ENCODE assay signal across 9 cellular contexts in genomic region chr11:96213500-96213899, GRCh38.
DNase-seq lines count a peak whose midpoint lies in the region; TF ChIP-seq lines count a peak whose summit lies in the region.
"Had no signal": no experiment of that assay in that cellular context is flagged by ENCODE, and none has a peak within 500 bp of the region (broad histone marks: within the 10 kb centered on the region; RNA-seq: fewer than 3 reads in every experiment).

No MANE protein-coding gene starts in this region.

- H3K36me3 ChIP-seq in CD8-positive, alpha-beta memory T cell (ENCODE audit: insufficient read depth, low read length): no peaks in the 10 kb centered on the region
- H3K36me3 ChIP-seq in sigmoid colon (no peaks in the 10 kb centered on the region), Caco-2 (ENCODE audit: control insufficient read depth, insufficient read depth, low read length) (no peaks in the 10 kb centered on the region)

- no peak overlapping the region for H3K4me3 ChIP-seq in CD8-positive, alpha-beta memory T cell (ENCODE audit: low read length)
- H3K4me3 ChIP-seq in fibroblast of pulmonary artery (replicated peaks; ENCODE audit: low read depth, low read length) (no peak overlapping the region), sigmoid colon (no peak overlapping the region), Caco-2 (ENCODE audit: low read depth, low read length) (no peak overlapping the region)

- H3K4me1 Mint-ChIP-seq in CD8-positive, alpha-beta memory T cell: peaks cover 73 to 91% (median 91%) of the 10 kb centered on the region in 3 donors
- H3K4me1 Mint-ChIP-seq in Caco-2 (ENCODE audit: low read depth, unreplicated experiment): peaks cover 37% of the 10 kb centered on the region

- H3K9me3 ChIP-seq in CD8-positive, alpha-beta memory T cell (ENCODE audit: low read length): no peaks in the 10 kb centered on the region
- H3K9me3 ChIP-seq in sigmoid colon (no peaks in the 10 kb centered on the region), Caco-2 (no peaks in the 10 kb centered on the region)

- no peak overlapping the region for H3K27ac ChIP-seq in CD8-positive, alpha-beta memory T cell (ENCODE audit: low read depth, low read length)
- peak overlapping the region; percentile 29 to 70 (median 54) for H3K27ac ChIP-seq in sigmoid colon

- peak overlapping the region; percentile 26 to 98 (median 88) for H3K27ac Mint-ChIP-seq in CD8-positive, alpha-beta memory T cell
- no peak overlapping the region for H3K27ac Mint-ChIP-seq in Caco-2 (ENCODE audit: unreplicated experiment)

- TF ChIP-seq POLR2A in sigmoid colon (IDR thresholded peaks at IDR 0.05): no peak

- WGBS in sigmoid colon, 2 donors: 73 to 90% methylated on average over 2 of the region's 2 CpGs

- TF ChIP-seq CTCF in fibroblast of pulmonary artery (IDR thresholded peaks at IDR 0.05; ENCODE audit: low read length, missing control alignments) (no peak), sigmoid colon (IDR thresholded peaks at IDR 0.05) (no peak), Caco-2 (IDR thresholded peaks at IDR 0.05; ENCODE audit: insufficient read depth in 1 of 2, low read depth in 1 of 2, low read length in 1 of 2, severe bottlenecking in 1 of 2, unreplicated experiment in 1 of 2) (no peak)

- no peak for DNase-seq in CD8-positive, alpha-beta memory T cell
- DNase-seq in OCI-M1 (lab: John Stamatoyannopoulos, UW): peak; percentile 28
- DNase-seq in fibroblast of pulmonary artery (ENCODE audit: low read depth): peak; percentile 73
- DNase-seq in sigmoid colon: no peak
- no peak for DNase-seq in Caco-2
- DNase-seq in posterior vena cava (ENCODE audit: low spot score): no peak
- DNase-seq in NCI-H774 (lab: John Stamatoyannopoulos, UW): no peak
- DNase-seq in amygdala (lab: John Stamatoyannopoulos, UW): no peak
- DNase-seq: NCI-H1048 had no signal

- POLR2A ChIA-PET in CD8-positive, alpha-beta memory T cell (lab: Charles Lee): no interaction called here
- POLR2A ChIA-PET in Caco-2 (lab: Charles Lee): no interaction called here

- H3K27me3 ChIP-seq in CD8-positive, alpha-beta memory T cell (ENCODE audit: insufficient read depth, low read length, poor library complexity, severe bottlenecking): no peaks in the 10 kb centered on the region
- H3K27me3 ChIP-seq in sigmoid colon: no peaks in the 10 kb centered on the region
- no peaks in the 10 kb centered on the region for H3K27me3 ChIP-seq in Caco-2 (replicated peaks; ENCODE audit: control insufficient read depth, insufficient read depth, low read length)

- H3K4me3 Mint-ChIP-seq in CD8-positive, alpha-beta memory T cell: no peak overlapping the region
- H3K4me3 Mint-ChIP-seq in Caco-2 (ENCODE audit: unreplicated experiment): no peak overlapping the region

- no peaks in the 10 kb centered on the region for H3K9me3 Mint-ChIP-seq in CD8-positive, alpha-beta memory T cell
- no peaks in the 10 kb centered on the region for H3K9me3 Mint-ChIP-seq in Caco-2 (ENCODE audit: unreplicated experiment)

- no TSS peak for BruUV-seq in Caco-2 (replicated peaks; lab: Mats Ljungman, UMichigan)

- CTCF ChIA-PET in CD8-positive, alpha-beta memory T cell (lab: Charles Lee): interaction anchor here (1.4 to 5.0 kb wide), 3 partner anchors 12 to 129 kb away, joined by 4 to 35 read pairs (median 6); partner anchors contain the start of gene MAML2
- CTCF ChIA-PET in Caco-2 (lab: Charles Lee): interaction anchor here (1.4 to 2.0 kb wide), 2 partner anchors 130 to 364 kb away, joined by 5 to 7 read pairs; partner anchors contain the start of gene MAML2

- peaks cover 96% of the 10 kb centered on the region for H3K4me1 ChIP-seq in CD8-positive, alpha-beta memory T cell (ENCODE audit: insufficient read depth, low read length)
- peaks cover 0 to 37% (median 33%) of the 10 kb centered on the region in 4 donors for H3K4me1 ChIP-seq in sigmoid colon
- H3K4me1 ChIP-seq in Caco-2: peaks cover 33% of the 10 kb centered on the region

- no peak for TF ChIP-seq EP300 in sigmoid colon (IDR thresholded peaks at IDR 0.05)

- H3K27me3 Mint-ChIP-seq in CD8-positive, alpha-beta memory T cell: no peaks in the 10 kb centered on the region
- H3K27me3 Mint-ChIP-seq in Caco-2 (ENCODE audit: insufficient read depth, unreplicated experiment): no peaks in the 10 kb centered on the region

- H3K36me3 Mint-ChIP-seq in CD8-positive, alpha-beta memory T cell: peaks cover 3 to 5% (median 4%) of the 10 kb centered on the region in 3 donors
- H3K36me3 Mint-ChIP-seq in Caco-2 (ENCODE audit: insufficient read depth, unreplicated experiment): peaks cover 5% of the 10 kb centered on the region

- intact Hi-C loops in sigmoid colon (cut with DNase I) (no loop called here), Caco-2 (cut with micrococcal nuclease; ENCODE audit: unreplicated experiment) (no loop called here), posterior vena cava (cut with DNase I) (no loop called here)

Comparison
In these comparisons a context has a peak if more than half of its experiments do, and no peak if none do; other contexts are left out.
1. DNase-seq: peak in OCI-M1 (single experiment) and fibroblast of pulmonary artery (single experiment); none in CD8-positive, alpha-beta memory T cell (0 of 5), sigmoid colon (single experiment), Caco-2 (0 of 2), posterior vena cava (single experiment), NCI-H774 (single experiment) and amygdala (0 of 56).